Comparison of ENCODE assay signal across 23 cellular contexts in genomic region chr18:47729356-47729755, GRCh38.
A peak's percentile ranks its signal among the peaks of the same experiment; 100 is the strongest.
DNase-seq lines count a peak whose midpoint lies in the region; ATAC-seq and TF ChIP-seq lines count a peak whose summit lies in the region.
"Had no signal": no experiment of that assay in that cellular context is flagged by ENCODE, and none has a peak within 500 bp of the region (broad histone marks: within the 10 kb centered on the region; RNA-seq: fewer than 3 reads in every experiment).

No MANE protein-coding gene starts in this region.

- H3K79me2 ChIP-seq in smooth muscle cell (ENCODE audit: low read depth) (no peaks in the 10 kb centered on the region), PC-3 (ENCODE audit: low read length) (no peaks in the 10 kb centered on the region)

- no peaks in the 10 kb centered on the region for H3K36me3 ChIP-seq in heart left ventricle
- no peaks in the 10 kb centered on the region for H3K36me3 ChIP-seq in spleen
- no peaks in the 10 kb centered on the region for H3K36me3 ChIP-seq in smooth muscle cell (ENCODE audit: low read depth)
- no peaks in the 10 kb centered on the region for H3K36me3 ChIP-seq in PC-3 (ENCODE audit: low read depth, low read length)
- H3K36me3 ChIP-seq in esophagus muscularis mucosa = no peaks in the 10 kb centered on the region
- H3K36me3 ChIP-seq: BE2C; BLaER1 treated with 17β-estradiol and CSF1 and Interleukin-3, amounts not matched to agents 10 nM and 100 nM had no signal

- CTCF ChIA-PET in PC-3 (lab: Charles Lee) = no interaction called here

- DNase-seq in cardiac septum (ENCODE audit: low spot score) (peak; percentile 29), heart left ventricle (no peak), mesenteric fat pad (ENCODE audit: low spot score) (peak; percentile 84), spleen (peak; percentile 37), smooth muscle cell (lab: John Stamatoyannopoulos, UW; ENCODE audit: unreplicated experiment) (no peak), PC-3 (no peak), esophagus muscularis mucosa (ENCODE audit: extremely low spot score) (no peak)
- DNase-seq: 8988T; ACHN; AML-193; BE2C; CD4-positive, alpha-beta T cell; CD8-positive, alpha-beta memory T cell; DMS 273 treated with DMSO at 0.1 percent for 48 hours; DMS79; EL; GDM1; GOT3; H7 had no signal

- no peaks in the 10 kb centered on the region for H3K9me2 ChIP-seq in PC-3 (replicated peaks; ENCODE audit: low read length)

- TF ChIP-seq EP300 in esophagus muscularis mucosa (IDR thresholded peaks at IDR 0.05) = no peak

- POLR2A ChIA-PET in PC-3 (lab: Charles Lee; ENCODE audit: unreplicated experiment) = no interaction called here

- no peak overlapping the region for H3K9ac ChIP-seq in smooth muscle cell (ENCODE audit: low read depth)
- H3K9ac ChIP-seq in PC-3 (ENCODE audit: low read length) = no peak overlapping the region
- H3K9ac ChIP-seq: BLaER1 treated with 17β-estradiol and CSF1 and Interleukin-3, amounts not matched to agents 10 nM and 100 nM had no signal

- H4K20me1 ChIP-seq in smooth muscle cell (ENCODE audit: low read depth) (no peaks in the 10 kb centered on the region), PC-3 (ENCODE audit: low read length) (no peaks in the 10 kb centered on the region)
- H4K20me1 ChIP-seq: BLaER1 treated with 17β-estradiol and CSF1 and Interleukin-3, amounts not matched to agents 10 nM and 100 nM had no signal

- H3K4me2 ChIP-seq in smooth muscle cell = no peak overlapping the region
- H3K4me2 ChIP-seq in PC-3 (ENCODE audit: low read length) = no peak overlapping the region
- H3K4me2 ChIP-seq: A549; BLaER1 treated with 17β-estradiol and CSF1 and Interleukin-3, amounts not matched to agents 10 nM and 100 nM had no signal

- 85 to 90% (median 86%) methylated on average over 6 of the region's 6 CpGs for WGBS in heart left ventricle, 4 donors
- WGBS in spleen, 5 donors = 81 to 92% (median 86%) methylated on average over 6 of the region's 6 CpGs
- WGBS in smooth muscle cell (ENCODE audit: low lambda C conversion rate) = 95% methylated on average over 6 of the region's 6 CpGs
- 76% methylated on average over 6 of the region's 6 CpGs for WGBS in esophagus muscularis mucosa

- ATAC-seq in heart left ventricle (no peak), PC-3 (no peak)
- ATAC-seq: A549, GM12878, HCT116 had no signal

- H3K27me3 ChIP-seq in heart left ventricle (peaks cover 0 to 56% (median 0%) of the 10 kb centered on the region in 9 donors), spleen (replicated peaks in 1 of 7) (peaks cover 0 to 32% (median 0%) of the 10 kb centered on the region in 7 donors), smooth muscle cell (ENCODE audit: low read depth) (no peaks in the 10 kb centered on the region), PC-3 (ENCODE audit: low read length) (no peaks in the 10 kb centered on the region), esophagus muscularis mucosa (peaks cover 0 to 42% (median 0%) of the 10 kb centered on the region in 4 donors)
- H3K27me3 ChIP-seq: BLaER1 treated with 17β-estradiol and CSF1 and Interleukin-3, amounts not matched to agents 10 nM and 100 nM had no signal

- H3K9me3 ChIP-seq in heart left ventricle (no peaks in the 10 kb centered on the region), spleen (no peaks in the 10 kb centered on the region), smooth muscle cell (replicated peaks; ENCODE audit: low read depth) (no peaks in the 10 kb centered on the region), PC-3 (ENCODE audit: low read length) (no peaks in the 10 kb centered on the region), esophagus muscularis mucosa (no peaks in the 10 kb centered on the region)
- H3K9me3 ChIP-seq: A549; BE2C; BLaER1 treated with 17β-estradiol and CSF1 and Interleukin-3, amounts not matched to agents 10 nM and 100 nM had no signal

- TF ChIP-seq CTCF in heart left ventricle (IDR thresholded peaks at IDR 0.05) (no peak), spleen (IDR thresholded peaks at IDR 0.05 in 8 of 11, conservative IDR thresholded peaks at IDR 0.05 in 3 of 11) (no peak), smooth muscle cell (IDR thresholded peaks at IDR 0.05; ENCODE audit: borderline replicate concordance, insufficient read depth, poor library complexity, severe bottlenecking) (no peak), PC-3 (conservative IDR thresholded peaks at IDR 0.05; ENCODE audit: low read depth, low read length) (no peak), esophagus muscularis mucosa (IDR thresholded peaks at IDR 0.05) (no peak)

- no peaks in the 10 kb centered on the region for H3K4me1 ChIP-seq in heart left ventricle
- H3K4me1 ChIP-seq in spleen = no peaks in the 10 kb centered on the region
- no peaks in the 10 kb centered on the region for H3K4me1 ChIP-seq in smooth muscle cell (ENCODE audit: low read depth)
- H3K4me1 ChIP-seq in PC-3 (ENCODE audit: insufficient read depth, low read length) = no peaks in the 10 kb centered on the region
- no peaks in the 10 kb centered on the region for H3K4me1 ChIP-seq in esophagus muscularis mucosa
- H3K4me1 ChIP-seq: A549; BE2C; BLaER1 treated with 17β-estradiol and CSF1 and Interleukin-3, amounts not matched to agents 10 nM and 100 nM had no signal

- H3F3A ChIP-seq in smooth muscle cell (ENCODE audit: low read depth) (no peaks in the 10 kb centered on the region), PC-3 (ENCODE audit: low read length, unreplicated experiment) (no peaks in the 10 kb centered on the region)

- no peak for TF ChIP-seq POLR2A in heart left ventricle (IDR thresholded peaks at IDR 0.05)
- no peak for TF ChIP-seq POLR2A in spleen (IDR thresholded peaks at IDR 0.05)
- no peak for TF ChIP-seq POLR2A in esophagus muscularis mucosa (IDR thresholded peaks at IDR 0.05; ENCODE audit: low read depth)

- H3K27ac ChIP-seq in heart left ventricle (no peak overlapping the region), spleen (no peak overlapping the region), smooth muscle cell (ENCODE audit: low read depth) (no peak overlapping the region), PC-3 (ENCODE audit: low read length) (no peak overlapping the region), esophagus muscularis mucosa (replicated peaks in 1 of 4) (no peak overlapping the region)
- H3K27ac ChIP-seq: A549; BLaER1 treated with 17β-estradiol and CSF1 and Interleukin-3, amounts not matched to agents 10 nM and 100 nM had no signal

- BruUV-seq in PC-3 (replicated peaks; lab: Mats Ljungman, UMichigan) = no TSS peak

- H2AFZ ChIP-seq in smooth muscle cell (ENCODE audit: low read depth) = no peak overlapping the region
- no peak overlapping the region for H2AFZ ChIP-seq in PC-3 (ENCODE audit: low read length)

- intact Hi-C loops in cardiac septum (cut with DNase I) (no loop called here), heart left ventricle (cut with DNase I) (loop anchor here in 1 of 10 donors (5.0 kb wide), 1 partner anchor 327 kb away; no protein-coding TSS in a partner anchor), spleen (cut with DNase I; ENCODE audit: low total_unique reads) (no loop called here), PC-3 (cut with micrococcal nuclease) (no loop called here), esophagus muscularis mucosa (cut with DNase I) (no loop called here)

- H3K4me3 ChIP-seq in heart left ventricle = no peak overlapping the region
- no peak overlapping the region for H3K4me3 ChIP-seq in spleen
- no peak overlapping the region for H3K4me3 ChIP-seq in smooth muscle cell
- H3K4me3 ChIP-seq in PC-3 (ENCODE audit: low read length) = no peak overlapping the region
- no peak overlapping the region for H3K4me3 ChIP-seq in esophagus muscularis mucosa
- H3K4me3 ChIP-seq: A549; BLaER1 treated with 17β-estradiol and CSF1 and Interleukin-3, amounts not matched to agents 10 nM and 100 nM; GM12878 had no signal

Comparison
In these comparisons a context has a peak if more than half of its experiments do, and no peak if none do; other contexts are left out.
1. DNase-seq: peak in cardiac septum (single experiment), mesenteric fat pad (single experiment) and spleen (single experiment); none in heart left ventricle (0 of 5), smooth muscle cell (single experiment), PC-3 (single experiment) and esophagus muscularis mucosa (single experiment).